ENCODE assay signal across 10 cellular contexts in the genomic region with DNA sequence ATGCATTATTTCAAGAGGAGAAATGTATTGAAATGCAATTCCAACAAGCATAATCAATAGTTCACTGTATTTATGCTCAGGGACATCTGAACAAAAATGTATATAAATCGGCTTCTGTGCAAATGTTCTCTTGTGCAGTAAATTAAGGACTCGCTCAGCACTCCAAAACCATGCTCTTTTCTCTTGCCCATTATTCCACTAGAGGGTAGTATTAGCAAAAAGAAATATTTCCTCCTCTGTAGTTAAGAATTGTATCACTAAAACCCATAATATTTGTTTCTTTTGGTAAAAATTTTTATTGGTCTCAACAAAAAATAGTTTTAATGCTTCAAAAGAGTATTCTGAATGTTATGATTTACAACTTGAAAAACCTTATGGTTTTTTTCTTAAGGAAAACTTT.
A peak's percentile ranks its signal among the peaks of the same experiment; 100 is the strongest.
DNase-seq lines count a peak whose midpoint lies in the region; ATAC-seq and TF ChIP-seq lines count a peak whose summit lies in the region.
"Had no signal": no experiment of that assay in that cellular context is flagged by ENCODE, and none has a peak within 500 bp of the region (broad histone marks: within the 10 kb centered on the region; RNA-seq: fewer than 3 reads in every experiment).

No MANE protein-coding gene starts in this region.

- H3K9ac ChIP-seq in adipocyte (ENCODE audit: low read length), result no peak overlapping the region
- H3K9ac ChIP-seq in liver (ENCODE audit: low read depth in 1 of 2, low read length in 2 of 2), result no peak overlapping the region

- DNase-seq in Caco-2 (no peak), LNCaP clone FGC (ENCODE audit: low read depth) (no peak), adipocyte (ENCODE audit: low read depth) (peak; percentile 0), NCI-H2029 treated with DMSO at 0.1 percent for 48 hours (lab: John Stamatoyannopoulos, UW) (no peak), NCI-H82 (lab: John Stamatoyannopoulos, UW) (no peak)
- DNase-seq: NCI-H226 had no signal

- CTCF ChIA-PET in Caco-2 (lab: Charles Lee), result no interaction called here

- no peak overlapping the region for H3K27ac ChIP-seq in liver (ENCODE audit: low read depth in 1 of 2, low read length in 2 of 2)

- POLR2A ChIA-PET in Caco-2 (lab: Charles Lee), result no interaction called here

- ATAC-seq in GM18868 (IDR thresholded peaks at IDR 0.05; ENCODE audit: unreplicated experiment), result no peak
- ATAC-seq in HG03175 (IDR thresholded peaks at IDR 0.05; ENCODE audit: unreplicated experiment), result no peak

- intact Hi-C loops in Caco-2 (cut with micrococcal nuclease; ENCODE audit: unreplicated experiment), result loop anchor here (1.0 to 10.0 kb wide), 6 partner anchors 159 to 1264 kb away; partner anchors contain the start of gene PCDH15

- H3K4me3 Mint-ChIP-seq in Caco-2 (ENCODE audit: unreplicated experiment), result no peak overlapping the region

- H3K27me3 ChIP-seq in Caco-2 (replicated peaks; ENCODE audit: control insufficient read depth, insufficient read depth, low read length), result no peaks in the 10 kb centered on the region
- no peaks in the 10 kb centered on the region for H3K27me3 ChIP-seq in adipocyte (replicated peaks; ENCODE audit: control insufficient read depth, insufficient read depth, low read length)
- peaks cover 0 to 5% (median 0%) of the 10 kb centered on the region in 4 donors for H3K27me3 ChIP-seq in liver (ENCODE audit: control insufficient read depth in 4 of 4, insufficient read depth in 4 of 4, low read length in 3 of 4)

- WGBS in liver, result 41% methylated on average over 2 of the region's 2 CpGs

- no peaks in the 10 kb centered on the region for H3K4me1 Mint-ChIP-seq in Caco-2 (ENCODE audit: low read depth, unreplicated experiment)

- H3K4me3 ChIP-seq in Caco-2 (ENCODE audit: low read depth, low read length) (no peak overlapping the region), LNCaP clone FGC (ENCODE audit: low read depth, low read length) (no peak overlapping the region), adipocyte (ENCODE audit: low read length) (no peak overlapping the region), liver (ENCODE audit: low read depth in 1 of 3, low read length in 3 of 3) (no peak overlapping the region)

- H3K4me1 ChIP-seq in Caco-2 (no peaks in the 10 kb centered on the region), adipocyte (ENCODE audit: control insufficient read depth, insufficient read depth, low read length) (no peaks in the 10 kb centered on the region), liver (ENCODE audit: control insufficient read depth in 4 of 4, insufficient read depth in 4 of 4, low read length in 3 of 4) (no peaks in the 10 kb centered on the region)

- no peaks in the 10 kb centered on the region for H3K27me3 Mint-ChIP-seq in Caco-2 (ENCODE audit: insufficient read depth, unreplicated experiment)

- TF ChIP-seq RAD21 in liver (IDR thresholded peaks at IDR 0.05), result peak; percentile 54 to 56

- no peaks in the 10 kb centered on the region; the same call in 1 of the 2 replicates for H3K9me3 ChIP-seq in Caco-2
- H3K9me3 ChIP-seq in adipocyte (ENCODE audit: control insufficient read depth, low read length), result no peaks in the 10 kb centered on the region
- H3K9me3 ChIP-seq in liver (ENCODE audit: control insufficient read depth in 4 of 4, low read length in 3 of 4), result no peaks in the 10 kb centered on the region

- H3K36me3 ChIP-seq in Caco-2 (ENCODE audit: control insufficient read depth, insufficient read depth, low read length) (no peaks in the 10 kb centered on the region), adipocyte (ENCODE audit: control insufficient read depth, insufficient read depth, low read length, severe bottlenecking) (no peaks in the 10 kb centered on the region), liver (ENCODE audit: control insufficient read depth in 4 of 4, insufficient read depth in 3 of 4, low read depth in 1 of 4, low read length in 3 of 4) (no peaks in the 10 kb centered on the region)

- H3K36me3 Mint-ChIP-seq in Caco-2 (ENCODE audit: insufficient read depth, unreplicated experiment), result no peaks in the 10 kb centered on the region

- H3K9me3 Mint-ChIP-seq in Caco-2 (ENCODE audit: unreplicated experiment), result peaks cover 15% of the 10 kb centered on the region

- no peak overlapping the region for H3K27ac Mint-ChIP-seq in Caco-2 (ENCODE audit: unreplicated experiment)
- H3K27ac Mint-ChIP-seq: activated T-helper 2 cell treated with anti-CD3 and anti-CD28 coated beads, Interferon-gamma antibody, Interleukin-2, Interleukin-4, amounts not matched to agents 10 μg/mL and 5 μg/mL and 100 μg/mL, durations not matched to agents 14 hours and 24 hours and 36 hours had no signal

- BruUV-seq in Caco-2 (replicated peaks; lab: Mats Ljungman, UMichigan), result no TSS peak

- TF ChIP-seq CTCF in Caco-2 (IDR thresholded peaks at IDR 0.05; ENCODE audit: insufficient read depth in 1 of 2, low read depth in 1 of 2, low read length in 1 of 2, severe bottlenecking in 1 of 2, unreplicated experiment in 1 of 2) (peak; percentile 59 to 69), LNCaP clone FGC (IDR thresholded peaks at IDR 0.05; ENCODE audit: control insufficient read depth, extremely low read depth, insufficient read depth) (peak; percentile 54), liver (IDR thresholded peaks at IDR 0.05; ENCODE audit: low read depth, low read length, missing input control) (peak; percentile 30)

TF ChIP-seq in liver, 16 proteins besides CTCF, POLR2A, EP300 and RAD21:
- no peak for TF ChIP-seq GABPA (IDR thresholded peaks at IDR 0.05 in 1 of 2, conservative IDR thresholded peaks at IDR 0.05 in 1 of 2)
- TF ChIP-seq YY1 (IDR thresholded peaks at IDR 0.05), result no peak
- no peak for TF ChIP-seq RXRA (IDR thresholded peaks at IDR 0.05)
- TF ChIP-seq EGR1 (IDR thresholded peaks at IDR 0.05; ENCODE audit: low read depth in 2 of 2), result no peak
- TF ChIP-seq TAF1 (conservative IDR thresholded peaks at IDR 0.05), result no peak
- TF ChIP-seq, protein P1, sequence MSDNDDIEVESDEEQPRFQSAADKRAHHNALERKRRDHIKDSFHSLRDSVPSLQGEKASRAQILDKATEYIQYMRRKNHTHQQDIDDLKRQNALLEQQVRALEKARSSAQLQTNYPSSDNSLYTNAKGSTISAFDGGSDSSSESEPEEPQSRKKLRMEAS (IDR thresholded peaks at IDR 0.05), result no peak
- TF ChIP-seq, protein P2, sequence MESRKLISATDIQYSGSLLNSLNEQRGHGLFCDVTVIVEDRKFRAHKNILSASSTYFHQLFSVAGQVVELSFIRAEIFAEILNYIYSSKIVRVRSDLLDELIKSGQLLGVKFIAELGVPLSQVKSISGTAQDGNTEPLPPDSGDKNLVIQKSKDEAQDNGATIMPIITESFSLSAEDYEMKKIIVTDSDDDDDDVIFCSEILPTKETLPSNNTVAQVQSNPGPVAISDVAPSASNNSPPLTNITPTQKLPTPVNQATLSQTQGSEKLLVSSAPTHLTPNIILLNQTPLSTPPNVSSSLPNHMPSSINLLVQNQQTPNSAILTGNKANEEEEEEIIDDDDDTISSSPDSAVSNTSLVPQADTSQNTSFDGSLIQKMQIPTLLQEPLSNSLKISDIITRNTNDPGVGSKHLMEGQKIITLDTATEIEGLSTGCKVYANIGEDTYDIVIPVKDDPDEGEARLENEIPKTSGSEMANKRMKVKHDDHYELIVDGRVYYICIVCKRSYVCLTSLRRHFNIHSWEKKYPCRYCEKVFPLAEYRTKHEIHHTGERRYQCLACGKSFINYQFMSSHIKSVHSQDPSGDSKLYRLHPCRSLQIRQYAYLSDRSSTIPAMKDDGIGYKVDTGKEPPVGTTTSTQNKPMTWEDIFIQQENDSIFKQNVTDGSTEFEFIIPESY (IDR thresholded peaks at IDR 0.05), result no peak
- no peak for TF ChIP-seq FOXA2 (IDR thresholded peaks at IDR 0.05)
- no peak for TF ChIP-seq HNF4A (conservative IDR thresholded peaks at IDR 0.05)
- no peak for TF ChIP-seq NR2F2 (IDR thresholded peaks at IDR 0.05)
- TF ChIP-seq JUND (IDR thresholded peaks at IDR 0.05), result no peak
- no peak for TF ChIP-seq REST (IDR thresholded peaks at IDR 0.05)
- TF ChIP-seq, protein P3, sequence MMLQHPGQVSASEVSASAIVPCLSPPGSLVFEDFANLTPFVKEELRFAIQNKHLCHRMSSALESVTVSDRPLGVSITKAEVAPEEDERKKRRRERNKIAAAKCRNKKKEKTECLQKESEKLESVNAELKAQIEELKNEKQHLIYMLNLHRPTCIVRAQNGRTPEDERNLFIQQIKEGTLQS (IDR thresholded peaks at IDR 0.05), result no peak
- no peak for TF ChIP-seq SP1 (IDR thresholded peaks at IDR 0.05)
- no peak for TF ChIP-seq HNF4G (IDR thresholded peaks at IDR 0.05)
TF ChIP-seq in liver: peak in this region for 0.
